ENCODE assay signal across 8 cellular contexts in genomic region chr7:73715648-73716317, GRCh38. TPM values are rescaled to one million over a fixed set of nuclear protein-coding genes. Genes with fewer than 3 reads are reported as not detected.
DNase-seq lines count a peak whose midpoint lies in the region; FAIRE-seq and TF ChIP-seq lines count a peak whose summit lies in the region.

No MANE protein-coding gene starts in this region.

- peak overlapping the region in 5 of 11 experiments; percentile 2 to 45 (median 15); a peak in 5 of 22 replicates for H3K27ac ChIP-seq in BLaER1 treated with 17β-estradiol and CSF1 and Interleukin-3, amounts not matched to agents 10 nM and 100 nM
- H3K27ac ChIP-seq in prostate gland = no peak overlapping the region

- TF ChIP-seq CTCF in bronchial epithelial cell (IDR thresholded peaks at IDR 0.05; ENCODE audit: insufficient read depth, low read length, severe bottlenecking) (no peak), prostate gland (IDR thresholded peaks at IDR 0.05) (peak in 1 of 4 experiments; percentile 24)

- no peak for FAIRE-seq in bronchial epithelial cell (lab: Jason Lieb, UNC)

- peaks cover 45 to 81% (median 66%) of the 10 kb centered on the region in 10 experiments for H3K4me1 ChIP-seq in BLaER1 treated with 17β-estradiol and CSF1 and Interleukin-3, amounts not matched to agents 10 nM and 100 nM
- H3K4me1 ChIP-seq in prostate gland (replicated peaks) = peaks cover 3% of the 10 kb centered on the region

- H3K4me2 ChIP-seq in BLaER1 treated with 17β-estradiol and CSF1 and Interleukin-3, amounts not matched to agents 10 nM and 100 nM = peak overlapping the region; percentile 73 to 100 (median 87)

- intact Hi-C loops in prostate gland (cut with DNase I) = no loop called here

- peak; percentile 22 for TF ChIP-seq POLR2A in prostate gland (IDR thresholded peaks at IDR 0.05)

- H4K20me1 ChIP-seq in BLaER1 treated with 17β-estradiol and CSF1 and Interleukin-3, amounts not matched to agents 10 nM and 100 nM = peaks cover 65 to 97% (median 85%) of the 10 kb centered on the region in 11 experiments

- H3K36me3 ChIP-seq in BLaER1 treated with 17β-estradiol and CSF1 and Interleukin-3, amounts not matched to agents 10 nM and 100 nM = no peaks in the 10 kb centered on the region; a peak in 2 of 22 replicates
- H3K36me3 ChIP-seq in bronchial epithelial cell (ENCODE audit: control insufficient read depth, insufficient read depth, low read length) (peaks cover 6% of the 10 kb centered on the region), prostate gland (no peaks in the 10 kb centered on the region)

- peaks cover 82 to 95% (median 88%) of the 10 kb centered on the region in 11 experiments for H3K27me3 ChIP-seq in BLaER1 treated with 17β-estradiol and CSF1 and Interleukin-3, amounts not matched to agents 10 nM and 100 nM
- no peaks in the 10 kb centered on the region for H3K27me3 ChIP-seq in bronchial epithelial cell (ENCODE audit: control insufficient read depth, insufficient read depth, low read length)
- no peaks in the 10 kb centered on the region for H3K27me3 ChIP-seq in prostate gland (replicated peaks; ENCODE audit: insufficient read depth)

- DNase-seq in HPDE6-E6E7 (ENCODE audit: extremely low spot score) = peak; percentile 100
- DNase-seq in RKO (ENCODE audit: low spot score) = peak; percentile 99
- DNase-seq in bronchial epithelial cell (ENCODE audit: low read depth) = peak; percentile 98
- DNase-seq in prostate gland (ENCODE audit: low spot score) = no peak
- DNase-seq in central memory CD4-positive, alpha-beta T cell = no peak
- no peak for DNase-seq in cerebellum (ENCODE audit: low spot score)
- no peak for DNase-seq in NCI-H128 (lab: John Stamatoyannopoulos, UW; ENCODE audit: unreplicated experiment)

- 43% methylated on average over 16 of the region's 16 CpGs for WGBS in prostate gland

- peak overlapping the region in 1 of 10 experiments; percentile 36; a peak in 3 of 20 replicates for H3K4me3 ChIP-seq in BLaER1 treated with 17β-estradiol and CSF1 and Interleukin-3, amounts not matched to agents 10 nM and 100 nM
- H3K4me3 ChIP-seq in bronchial epithelial cell (ENCODE audit: low read depth, low read length) (no peak overlapping the region), prostate gland (no peak overlapping the region)

- H3K9me3 ChIP-seq in BLaER1 treated with 17β-estradiol and CSF1 and Interleukin-3, amounts not matched to agents 10 nM and 100 nM (replicated peaks in 1 of 11) = no peaks in the 10 kb centered on the region
- H3K9me3 ChIP-seq in prostate gland = no peaks in the 10 kb centered on the region

- peak overlapping the region in 3 of 11 experiments; percentile 4 to 31 (median 15); a peak in 3 of 22 replicates for H3K9ac ChIP-seq in BLaER1 treated with 17β-estradiol and CSF1 and Interleukin-3, amounts not matched to agents 10 nM and 100 nM

RNA-seq across cellular contexts. Expression of gene STX1A, which starts 3.7 kb away (rescaled TPM):
- total RNA-seq in bronchial epithelial cell = 7.3 and 12.4 TPM in 2 replicates
- total RNA-seq in prostate gland = 10 to 100 TPM in 1 of 2 donors, 1 to 10 TPM in 1; 6.8 to 15.3 TPM
- 43.0 TPM for total RNA-seq in cerebellum

RNA-seq across cellular contexts. Expression of gene ABHD11, which starts 22.8 kb away (rescaled TPM):
- total RNA-seq in bronchial epithelial cell (6.5 and 7.1 TPM in 2 replicates), prostate gland (10 to 100 TPM; 55.2 to 87.8 TPM), cerebellum (7.0 TPM)

RNA-seq across cellular contexts. Expression of gene BUD23, which starts 32.4 kb away (rescaled TPM):
- total RNA-seq in bronchial epithelial cell (97.9 and 104 TPM in 2 replicates), prostate gland (100 to 1,000 TPM in 1 of 2 donors, 10 to 100 TPM in 1; 72.3 to 196 TPM), cerebellum (17.0 TPM)

RNA-seq across cellular contexts. Expression of gene DNAJC30, which starts 32.5 kb away (rescaled TPM):
- total RNA-seq in bronchial epithelial cell (0.79 and 1.2 TPM in 2 replicates), prostate gland (10 to 100 TPM; 16.3 to 16.8 TPM), cerebellum (3.3 TPM)

RNA-seq across cellular contexts. Expression of gene VPS37D, which starts 48.2 kb away (rescaled TPM):
- 1.0 and 2.4 TPM in 2 replicates for total RNA-seq in bronchial epithelial cell
- total RNA-seq in prostate gland = 10 to 100 TPM in 1 of 2 donors, 1 to 10 TPM in 1; 6.0 to 19.5 TPM
- total RNA-seq in cerebellum = 14.7 TPM

Comparison
In these comparisons a context has a peak if more than half of its experiments do, and no peak if none do; other contexts are left out.
1. DNase-seq: peak in HPDE6-E6E7 (single experiment), RKO (single experiment) and bronchial epithelial cell (single experiment); none in prostate gland (single experiment), central memory CD4-positive, alpha-beta T cell (single experiment), cerebellum (single experiment) and NCI-H128 (single experiment).